ENCODE assay signal across 25 cellular contexts in genomic region chr11:61773356-61773755, GRCh38. TPM values are rescaled to one million over a fixed set of nuclear protein-coding genes. Genes with fewer than 3 reads are reported as not detected.
DNase-seq lines count a peak whose midpoint lies in the region; ATAC-seq, FAIRE-seq and TF ChIP-seq lines count a peak whose summit lies in the region.
"Had no signal": no experiment of that assay in that cellular context is flagged by ENCODE, and none has a peak within 500 bp of the region (broad histone marks: within the 10 kb centered on the region; RNA-seq: fewer than 3 reads in every experiment).

No MANE protein-coding gene starts in this region.

- H3K36me3 Mint-ChIP-seq in glutamatergic neuron (ENCODE audit: unreplicated experiment): no peaks in the 10 kb centered on the region
- H3K36me3 Mint-ChIP-seq: memory B cell had no signal

- H3K36me3 ChIP-seq in H7 (replicated peaks; ENCODE audit: control insufficient read depth, insufficient read depth, low read length) (no peaks in the 10 kb centered on the region), osteoblast (ENCODE audit: insufficient read depth, low read length) (no peaks in the 10 kb centered on the region)

- no peaks in the 10 kb centered on the region for H3K9me3 ChIP-seq in osteoblast (ENCODE audit: low read depth, low read length)
- H3K9me3 ChIP-seq: tibial nerve had no signal

- H2AFZ ChIP-seq in osteoblast (ENCODE audit: low read length): no peak overlapping the region
- H2AFZ ChIP-seq: parathyroid adenoma had no signal

- H3K9me3 Mint-ChIP-seq in glutamatergic neuron (ENCODE audit: unreplicated experiment): peaks cover 5% of the 10 kb centered on the region
- H3K9me3 Mint-ChIP-seq: CD4-positive, alpha-beta T cell; dendritic cell treated with granulocyte-macrophage colony-stimulating factor and Interleukin-4, amounts not matched to agents 40 ng/mL and 50 ng/mL, for 4 days; memory B cell had no signal

- H3K4me3 Mint-ChIP-seq in glutamatergic neuron (ENCODE audit: unreplicated experiment): no peak overlapping the region
- H3K4me3 Mint-ChIP-seq: CD4-positive, alpha-beta T cell; dendritic cell treated with granulocyte-macrophage colony-stimulating factor and Interleukin-4, amounts not matched to agents 40 ng/mL and 50 ng/mL, for 4 days; memory B cell had no signal

- TF ChIP-seq CTCF in glutamatergic neuron (IDR thresholded peaks at IDR 0.05; ENCODE audit: partially characterized antibody, unreplicated experiment): no peak
- no peak for TF ChIP-seq CTCF in osteoblast (IDR thresholded peaks at IDR 0.05; ENCODE audit: extremely low read depth, low read depth, low read length)

- no peak overlapping the region for H3K27ac ChIP-seq in osteoblast (ENCODE audit: low read depth, low read length)
- H3K27ac ChIP-seq: parathyroid adenoma, tibial nerve had no signal

- DNase-seq in H7 (peak; percentile 70), glutamatergic neuron (no peak), osteoblast (ENCODE audit: insufficient read length, low spot score, missing footprints) (peak; percentile 79), H54 (ENCODE audit: insufficient read length, low spot score) (no peak)
- DNase-seq in activated CD4-positive, alpha-beta T cell treated with anti-CD3 and anti-CD28 coated beads, Interleukin-2, amount 50 U/mL, for 1 hour: no peak
- DNase-seq: activated CD4-positive, alpha-beta T cell treated with anti-CD3 and anti-CD28 coated beads, Interleukin-2, amount 50 U/mL, for 4 hours; amygdala; CD4-positive, alpha-beta T cell; IMR-90; left cardiac atrium; NCI-H1092 treated with DMSO at 0.1 percent for 48 hours; NCI-H187 treated with DMSO at 0.1 percent for 48 hours; NCI-H345; NCI-H748 treated with DMSO at 0.1 percent for 48 hours; stimulated activated CD4-positive, alpha-beta T cell treated with anti-CD3 and anti-CD28 coated beads, Interleukin-4, amount 100 ng/mL, for 4 hours; stimulated activated naive CD8-positive, alpha-beta T cell treated with anti-CD3 and anti-CD28 coated beads, Interleukin-15, Interleukin-2, amounts not matched to agents 100 U/mL and 50 U/mL, for 24 hours; T-helper 9 cell had no signal

- no peaks in the 10 kb centered on the region for H3K79me2 ChIP-seq in osteoblast (ENCODE audit: insufficient read depth, low read length)
- H3K79me2 ChIP-seq: parathyroid adenoma had no signal

- ATAC-seq in SK-N-SH treated with all-trans-retinoic acid at 6 μM for 48 hours (no peak), HG03565 (IDR thresholded peaks at IDR 0.05; ENCODE audit: unreplicated experiment) (no peak)
- ATAC-seq: left cardiac atrium; sciatic nerve; stimulated activated naive CD8-positive, alpha-beta T cell treated with anti-CD3 and anti-CD28 coated beads, Interleukin-15, Interleukin-2, amounts not matched to agents 100 U/mL and 50 U/mL, for 24 hours had no signal

- no peaks in the 10 kb centered on the region for H4K20me1 ChIP-seq in osteoblast (ENCODE audit: insufficient read depth, low read length)

- H3K4me3 ChIP-seq in H7 (ENCODE audit: insufficient read depth, low read depth, low read length) (no peak overlapping the region), osteoblast (ENCODE audit: insufficient read depth, low read length) (no peak overlapping the region)
- H3K4me3 ChIP-seq: tibial nerve had no signal

- peaks cover 4% of the 10 kb centered on the region; the same call in 1 of the 2 replicates for H3K27me3 ChIP-seq in H7 (ENCODE audit: control insufficient read depth, insufficient read depth, low read length)
- no peaks in the 10 kb centered on the region for H3K27me3 ChIP-seq in osteoblast (ENCODE audit: insufficient read depth, low read length)
- H3K27me3 ChIP-seq: tibial nerve had no signal

- no peaks in the 10 kb centered on the region for H3K4me1 ChIP-seq in osteoblast (ENCODE audit: insufficient read depth, low read length)
- H3K4me1 ChIP-seq: parathyroid adenoma had no signal

- FAIRE-seq in H54 (lab: Jason Lieb, UNC): no peak
- FAIRE-seq: endothelial cell of umbilical vein had no signal

- no peak overlapping the region for H3K4me2 ChIP-seq in osteoblast (ENCODE audit: insufficient read depth, low read length)

- H3K4me1 Mint-ChIP-seq in glutamatergic neuron (ENCODE audit: low read depth, unreplicated experiment): peaks cover 1% of the 10 kb centered on the region

- TF ChIP-seq POLR2A in H54 (IDR thresholded peaks at IDR 0.05; ENCODE audit: low read depth, low read length): no peak

- peaks cover 8% of the 10 kb centered on the region for H3K27me3 Mint-ChIP-seq in glutamatergic neuron (ENCODE audit: unreplicated experiment)
- H3K27me3 Mint-ChIP-seq: CD4-positive, alpha-beta T cell had no signal

- peak overlapping the region; percentile 28 for H3K27ac Mint-ChIP-seq in glutamatergic neuron (ENCODE audit: unreplicated experiment)
- H3K27ac Mint-ChIP-seq: CD4-positive, alpha-beta T cell; memory B cell had no signal

TF ChIP-seq in SK-N-SH treated with all-trans-retinoic acid at 6 μM for 48 hours, 23 proteins besides CTCF, POLR2A, EP300 and RAD21:
- no peak for TF ChIP-seq ZFP3 (CRISPR knock-in tag; IDR thresholded peaks at IDR 0.05)
- peak; percentile 83 for TF ChIP-seq TCF4 (CRISPR knock-in tag; IDR thresholded peaks at IDR 0.05; ENCODE audit: borderline replicate concordance)
- no peak for TF ChIP-seq TOX (CRISPR knock-in tag; IDR thresholded peaks at IDR 0.05; ENCODE audit: borderline replicate concordance)
- no peak for TF ChIP-seq ARNTL (CRISPR knock-in tag; IDR thresholded peaks at IDR 0.05; ENCODE audit: borderline replicate concordance, low read depth)

RNA-seq across cellular contexts. Expression of gene TMEM258, which starts 19.0 kb away (rescaled TPM):
- 263 and 296 TPM in 2 replicates for total RNA-seq in H7 (2014; rRNA removed; shearing (Covaris generic))
- total RNA-seq in glutamatergic neuron (ENCODE audit: unreplicated experiment) (82.7 TPM), osteoblast (63.3 and 81.9 TPM in 2 replicates)

RNA-seq across cellular contexts. Expression of gene FEN1, which starts 19.4 kb away (rescaled TPM):
- total RNA-seq in H7 (2014; rRNA removed; shearing (Covaris generic)): 103 and 119 TPM in 2 replicates
- total RNA-seq in glutamatergic neuron (ENCODE audit: unreplicated experiment) (15.2 TPM), osteoblast (7.7 and 9.0 TPM in 2 replicates)

RNA-seq across cellular contexts. Expression of gene MYRF, which starts 20.9 kb away (rescaled TPM):
- 3.6 and 4.2 TPM in 2 replicates for total RNA-seq in H7 (2014; rRNA removed; shearing (Covaris generic))
- total RNA-seq in glutamatergic neuron (ENCODE audit: unreplicated experiment) (0.29 TPM), osteoblast (0.29 and 0.36 TPM in 2 replicates)

RNA-seq across cellular contexts. Expression of gene FADS1, which starts 43.4 kb away (rescaled TPM):
- 99.2 and 115 TPM in 2 replicates for total RNA-seq in H7 (2014; rRNA removed; shearing (Covaris generic))
- 155 TPM for total RNA-seq in glutamatergic neuron (ENCODE audit: unreplicated experiment)
- total RNA-seq in osteoblast: 303 and 323 TPM in 2 replicates

RNA-seq across cellular contexts. Expression of gene FADS2, which starts 54.7 kb away (rescaled TPM):
- 176 and 225 TPM in 2 replicates for total RNA-seq in H7 (2014; rRNA removed; shearing (Covaris generic))
- total RNA-seq in glutamatergic neuron (ENCODE audit: unreplicated experiment): 701 TPM
- 258 and 275 TPM in 2 replicates for total RNA-seq in osteoblast

Comparison
In these comparisons a context has a peak if more than half of its experiments do, and no peak if none do; other contexts are left out.
1. DNase-seq: peak in H7 (single experiment) and osteoblast (single experiment); none in glutamatergic neuron (single experiment), activated CD4-positive, alpha-beta T cell treated with anti-CD3 and anti-CD28 coated beads, Interleukin-2, amount 50 U/mL, for 1 hour (single experiment) and H54 (single experiment).